16 cellular contexts compared by ENCODE assay signal in genomic region chr2:29382486-29382885, GRCh38.
DNase-seq lines count a peak whose midpoint lies in the region; TF ChIP-seq lines count a peak whose summit lies in the region.
"Had no signal": no experiment of that assay in that cellular context is flagged by ENCODE, and none has a peak within 500 bp of the region (broad histone marks: within the 10 kb centered on the region; RNA-seq: fewer than 3 reads in every experiment).

No MANE protein-coding gene starts in this region.

- intact Hi-C loops in dorsolateral prefrontal cortex (cut with DNase I): no loop called here

- peaks cover 11% of the 10 kb centered on the region for H3K4me1 ChIP-seq in cardiac muscle cell (ENCODE audit: low read depth)
- H3K4me1 ChIP-seq in right atrium auricular region: no peaks in the 10 kb centered on the region
- H3K4me1 ChIP-seq: BLaER1 treated with 17β-estradiol and CSF1 and Interleukin-3, amounts not matched to agents 10 nM and 100 nM; HAP-1 had no signal

- TF ChIP-seq CTCF in cardiac muscle cell (IDR thresholded peaks at IDR 0.05; ENCODE audit: low read depth, low read length) (no peak), right atrium auricular region (IDR thresholded peaks at IDR 0.05) (no peak), fibroblast of villous mesenchyme (IDR thresholded peaks at IDR 0.05; ENCODE audit: insufficient read depth, low read depth, low read length) (no peak), dorsolateral prefrontal cortex (IDR thresholded peaks at IDR 0.05 in 54 of 56, conservative IDR thresholded peaks at IDR 0.05 in 2 of 56; ENCODE audit: low read depth in 1 of 56, partially characterized antibody in 56 of 56) (no peak)

- peak overlapping the region; percentile 20 for H3K27ac ChIP-seq in cardiac muscle cell
- no peak overlapping the region for H3K27ac ChIP-seq in right atrium auricular region
- H3K27ac ChIP-seq in dorsolateral prefrontal cortex: no peak overlapping the region
- H3K27ac ChIP-seq: BLaER1 treated with 17β-estradiol and CSF1 and Interleukin-3, amounts not matched to agents 10 nM and 100 nM; GM23248; HL-60 had no signal

- H3K27me3 ChIP-seq in cardiac muscle cell (no peaks in the 10 kb centered on the region), right atrium auricular region (no peaks in the 10 kb centered on the region), dorsolateral prefrontal cortex (peaks cover 0 to 8% (median 0%) of the 10 kb centered on the region in 45 donors)
- H3K27me3 ChIP-seq: BLaER1 treated with 17β-estradiol and CSF1 and Interleukin-3, amounts not matched to agents 10 nM and 100 nM had no signal

- DNase-seq in cardiac muscle cell (ENCODE audit: low read depth in 1 of 2, low spot score in 1 of 2) (peak; percentile 38 to 82), right atrium auricular region (ENCODE audit: low spot score) (no peak), NCI-H446 treated with DMSO at 0.1 percent for 48 hours (lab: John Stamatoyannopoulos, UW) (peak; percentile 52), fibroblast of villous mesenchyme (ENCODE audit: low read depth) (peak; percentile 29), dorsolateral prefrontal cortex (no peak), NOMO-1 treated with DMSO at 0.1 percent for 48 hours (lab: John Stamatoyannopoulos, UW; ENCODE audit: unreplicated experiment) (no peak), NCI-H1930 (lab: John Stamatoyannopoulos, UW) (no peak)
- DNase-seq: CD8-positive, alpha-beta T cell; DMS153; DND-41; EL; GM23248 had no signal

- no peak overlapping the region for H3K4me3 ChIP-seq in cardiac muscle cell
- H3K4me3 ChIP-seq in right atrium auricular region: no peak overlapping the region
- no peak overlapping the region for H3K4me3 ChIP-seq in fibroblast of villous mesenchyme (ENCODE audit: low read depth, low read length)
- H3K4me3 ChIP-seq in dorsolateral prefrontal cortex: no peak overlapping the region
- H3K4me3 ChIP-seq: BLaER1 treated with 17β-estradiol and CSF1 and Interleukin-3, amounts not matched to agents 10 nM and 100 nM; GM12878; GM23248; HAP-1 had no signal

- H3K36me3 ChIP-seq in cardiac muscle cell (no peaks in the 10 kb centered on the region), right atrium auricular region (no peaks in the 10 kb centered on the region)
- H3K36me3 ChIP-seq: BLaER1 treated with 17β-estradiol and CSF1 and Interleukin-3, amounts not matched to agents 10 nM and 100 nM; HAP-1 had no signal

- H3K9me3 ChIP-seq in cardiac muscle cell (ENCODE audit: low read depth) (no peaks in the 10 kb centered on the region), right atrium auricular region (no peaks in the 10 kb centered on the region)
- H3K9me3 ChIP-seq: BLaER1 treated with 17β-estradiol and CSF1 and Interleukin-3, amounts not matched to agents 10 nM and 100 nM; HAP-1 had no signal

Comparison
In these comparisons a context has a peak if more than half of its experiments do, and no peak if none do; other contexts are left out.
1. DNase-seq: peak in cardiac muscle cell (2 of 2), NCI-H446 treated with DMSO at 0.1 percent for 48 hours (single experiment) and fibroblast of villous mesenchyme (single experiment); none in right atrium auricular region (single experiment), dorsolateral prefrontal cortex (0 of 10), NOMO-1 treated with DMSO at 0.1 percent for 48 hours (single experiment) and NCI-H1930 (0 of 2).